8 cellular contexts compared by ENCODE assay signal in the genomic region with DNA sequence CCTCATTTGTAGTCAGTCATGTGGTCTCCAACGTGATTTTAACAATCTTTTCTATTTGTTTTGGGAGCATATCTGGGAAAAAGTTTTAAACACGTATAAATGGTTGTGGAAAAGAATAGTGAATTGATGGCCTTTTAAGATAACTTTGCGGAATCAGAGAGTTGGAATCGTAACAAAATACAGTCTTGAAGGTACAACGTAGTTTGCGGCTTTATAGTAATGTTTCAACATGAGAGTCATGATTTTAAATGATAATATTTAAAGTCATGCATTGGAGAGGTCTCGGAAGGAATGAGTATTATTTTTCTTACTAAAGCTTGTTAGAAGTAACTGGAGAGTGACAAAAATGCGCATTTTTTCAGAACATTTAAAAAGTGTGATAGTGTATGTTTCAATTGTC. TPM values are rescaled to one million over a fixed set of nuclear protein-coding genes. Genes with fewer than 3 reads are reported as not detected.
DNase-seq lines count a peak whose midpoint lies in the region; ATAC-seq, FAIRE-seq and TF ChIP-seq lines count a peak whose summit lies in the region.

No MANE protein-coding gene starts in this region.

- peaks cover 8% of the 10 kb centered on the region for H3F3A ChIP-seq in SK-N-SH (replicated peaks; ENCODE audit: insufficient read depth)

- peak overlapping the region; percentile 77 to 95 for H3K4me3 ChIP-seq in SK-N-SH (ENCODE audit: low read depth in 2 of 2, low read length in 1 of 2)
- peak overlapping the region; percentile 92 for H3K4me3 ChIP-seq in iPS-20b (ENCODE audit: low read length)
- peak overlapping the region; percentile 88 to 99 (median 95) for H3K4me3 ChIP-seq in subcutaneous abdominal adipose tissue (ENCODE audit: low read depth in 1 of 5, low read length in 5 of 5)

- TF ChIP-seq CTCF in SK-N-SH (IDR thresholded peaks at IDR 0.05), result no peak

- peak overlapping the region; percentile 73 for H3K4me2 ChIP-seq in SK-N-SH

- peaks cover 62% of the 10 kb centered on the region for H3K79me2 ChIP-seq in SK-N-SH (ENCODE audit: insufficient read depth)

- WGBS in SK-N-SH (ENCODE audit: low lambda C conversion rate), result 3% methylated on average over 8 of the region's 8 CpGs

- CTCF ChIA-PET in SK-N-SH (lab: Yijun Ruan, JAX), result interaction anchor here (1.1 kb wide), 1 partner anchor 19 kb away, joined by 3 read pairs; no protein-coding TSS in a partner anchor

- no peaks in the 10 kb centered on the region for H3K9me2 ChIP-seq in SK-N-SH

- H3K4me1 Mint-ChIP-seq in activated naive CD8-positive, alpha-beta T cell (ENCODE audit: low read depth), result peaks cover 47% of the 10 kb centered on the region

- H3K9me3 ChIP-seq in SK-N-SH (no peaks in the 10 kb centered on the region), iPS-20b (ENCODE audit: insufficient read depth, low read depth, low read length) (no peaks in the 10 kb centered on the region), subcutaneous abdominal adipose tissue (ENCODE audit: control insufficient read depth in 5 of 5, low read length in 5 of 5) (no peaks in the 10 kb centered on the region)

- peaks cover 11% of the 10 kb centered on the region for H3K36me3 Mint-ChIP-seq in activated naive CD8-positive, alpha-beta T cell

- H4K20me1 ChIP-seq in SK-N-SH (ENCODE audit: insufficient read depth), result peaks cover 49% of the 10 kb centered on the region

- no peak for TF ChIP-seq RAD21 in SK-N-SH (IDR thresholded peaks at IDR 0.05; ENCODE audit: low read length)

- H3K27ac ChIP-seq in SK-N-SH (ENCODE audit: low read depth in 2 of 2, low read length in 1 of 2), result peak overlapping the region; percentile 72 to 88
- H3K27ac ChIP-seq in iPS-20b (ENCODE audit: low read length), result no peak overlapping the region
- H3K27ac ChIP-seq in subcutaneous abdominal adipose tissue (ENCODE audit: low read depth, low read length), result no peak overlapping the region

- no peaks in the 10 kb centered on the region for H3K27me3 ChIP-seq in SK-N-SH (ENCODE audit: insufficient read depth)
- no peaks in the 10 kb centered on the region for H3K27me3 ChIP-seq in iPS-20b (ENCODE audit: insufficient read depth, low read length)
- no peaks in the 10 kb centered on the region for H3K27me3 ChIP-seq in subcutaneous abdominal adipose tissue (ENCODE audit: control insufficient read depth in 5 of 5, insufficient read depth in 4 of 5, low read length in 5 of 5)

- peak overlapping the region; percentile 96 for H3K27ac Mint-ChIP-seq in activated naive CD8-positive, alpha-beta T cell

- POLR2A ChIA-PET in SK-N-SH (lab: Yijun Ruan, JAX), result no interaction called here

- H3K9ac ChIP-seq in SK-N-SH, result peak overlapping the region; percentile 96
- H3K9ac ChIP-seq in iPS-20b (ENCODE audit: low read depth, low read length), result peak overlapping the region; percentile 79
- peak overlapping the region; percentile 58 to 96 (median 87) for H3K9ac ChIP-seq in subcutaneous abdominal adipose tissue (ENCODE audit: low read length in 5 of 5)

- peaks cover 0 to 22% of the 10 kb centered on the region in 2 experiments for H3K36me3 ChIP-seq in SK-N-SH (replicated peaks in 1 of 2; ENCODE audit: control insufficient read depth in 1 of 2, insufficient read depth in 2 of 2, low read length in 1 of 2)
- H3K36me3 ChIP-seq in iPS-20b (ENCODE audit: insufficient read depth, low read depth, low read length), result peaks cover 18% of the 10 kb centered on the region; the same call in 1 of the 2 replicates
- H3K36me3 ChIP-seq in subcutaneous abdominal adipose tissue (ENCODE audit: control insufficient read depth in 5 of 5, insufficient read depth in 5 of 5, low read length in 5 of 5), result peaks cover 0 to 2% (median 0%) of the 10 kb centered on the region in 5 donors

- no peak for TF ChIP-seq EP300 in SK-N-SH (IDR thresholded peaks at IDR 0.05; ENCODE audit: borderline replicate concordance in 1 of 2, low read depth in 1 of 2, low read length in 1 of 2)

- H3K27me3 Mint-ChIP-seq in activated naive CD8-positive, alpha-beta T cell, result no peaks in the 10 kb centered on the region

- H3K4me1 ChIP-seq in SK-N-SH (ENCODE audit: control insufficient read depth in 1 of 2, insufficient read depth in 2 of 2, low read depth in 1 of 2, low read length in 1 of 2) (peaks cover 3 to 19% of the 10 kb centered on the region in 2 experiments), iPS-20b (ENCODE audit: insufficient read depth, low read length) (peaks cover 30% of the 10 kb centered on the region; the same call in 1 of the 2 replicates), subcutaneous abdominal adipose tissue (ENCODE audit: control insufficient read depth in 5 of 5, insufficient read depth in 5 of 5, low read length in 5 of 5) (peaks cover 0 to 24% (median 17%) of the 10 kb centered on the region in 5 donors)

- H3K9me3 Mint-ChIP-seq in activated naive CD8-positive, alpha-beta T cell (ENCODE audit: low read depth), result no peaks in the 10 kb centered on the region

- FAIRE-seq in HTR-8/SVneo (lab: Jason Lieb, UNC), result no peak

- DNase-seq in SK-N-SH, result no peak
- DNase-seq in HTR-8/SVneo (ENCODE audit: insufficient read length, low spot score), result no peak
- DNase-seq in NCI-H2107 (lab: John Stamatoyannopoulos, UW), result no peak

- peak overlapping the region; percentile 99 for H3K4me3 Mint-ChIP-seq in activated naive CD8-positive, alpha-beta T cell

- H2AFZ ChIP-seq in SK-N-SH (ENCODE audit: low read depth), result no peak overlapping the region; the same call in 1 of the 2 replicates

- ATAC-seq in SK-N-SH treated with all-trans-retinoic acid at 6 μM for 48 hours, result no peak
- ATAC-seq in HG02884 (IDR thresholded peaks at IDR 0.05; ENCODE audit: unreplicated experiment), result no peak

TF ChIP-seq in SK-N-SH, 30 proteins besides CTCF, POLR2A, EP300 and RAD21 (continues in another document):
- TF ChIP-seq, protein P1, sequence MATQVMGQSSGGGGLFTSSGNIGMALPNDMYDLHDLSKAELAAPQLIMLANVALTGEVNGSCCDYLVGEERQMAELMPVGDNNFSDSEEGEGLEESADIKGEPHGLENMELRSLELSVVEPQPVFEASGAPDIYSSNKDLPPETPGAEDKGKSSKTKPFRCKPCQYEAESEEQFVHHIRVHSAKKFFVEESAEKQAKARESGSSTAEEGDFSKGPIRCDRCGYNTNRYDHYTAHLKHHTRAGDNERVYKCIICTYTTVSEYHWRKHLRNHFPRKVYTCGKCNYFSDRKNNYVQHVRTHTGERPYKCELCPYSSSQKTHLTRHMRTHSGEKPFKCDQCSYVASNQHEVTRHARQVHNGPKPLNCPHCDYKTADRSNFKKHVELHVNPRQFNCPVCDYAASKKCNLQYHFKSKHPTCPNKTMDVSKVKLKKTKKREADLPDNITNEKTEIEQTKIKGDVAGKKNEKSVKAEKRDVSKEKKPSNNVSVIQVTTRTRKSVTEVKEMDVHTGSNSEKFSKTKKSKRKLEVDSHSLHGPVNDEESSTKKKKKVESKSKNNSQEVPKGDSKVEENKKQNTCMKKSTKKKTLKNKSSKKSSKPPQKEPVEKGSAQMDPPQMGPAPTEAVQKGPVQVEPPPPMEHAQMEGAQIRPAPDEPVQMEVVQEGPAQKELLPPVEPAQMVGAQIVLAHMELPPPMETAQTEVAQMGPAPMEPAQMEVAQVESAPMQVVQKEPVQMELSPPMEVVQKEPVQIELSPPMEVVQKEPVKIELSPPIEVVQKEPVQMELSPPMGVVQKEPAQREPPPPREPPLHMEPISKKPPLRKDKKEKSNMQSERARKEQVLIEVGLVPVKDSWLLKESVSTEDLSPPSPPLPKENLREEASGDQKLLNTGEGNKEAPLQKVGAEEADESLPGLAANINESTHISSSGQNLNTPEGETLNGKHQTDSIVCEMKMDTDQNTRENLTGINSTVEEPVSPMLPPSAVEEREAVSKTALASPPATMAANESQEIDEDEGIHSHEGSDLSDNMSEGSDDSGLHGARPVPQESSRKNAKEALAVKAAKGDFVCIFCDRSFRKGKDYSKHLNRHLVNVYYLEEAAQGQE (IDR thresholded peaks at IDR 0.05; ENCODE audit: low read depth, low read length), result no peak

TF ChIP-seq in SK-N-SH treated with all-trans-retinoic acid at 6 μM for 48 hours, 23 proteins besides CTCF, POLR2A, EP300 and RAD21:
- TF ChIP-seq CSDC2 (CRISPR knock-in tag; IDR thresholded peaks at IDR 0.05) (no peak), BACH2 (CRISPR knock-in tag; IDR thresholded peaks at IDR 0.05; ENCODE audit: borderline replicate concordance) (no peak), TOX (CRISPR knock-in tag; IDR thresholded peaks at IDR 0.05; ENCODE audit: borderline replicate concordance) (no peak), RARB (CRISPR knock-in tag; IDR thresholded peaks at IDR 0.05) (no peak)

RNA-seq across cellular contexts. Expression of a gene that starts 1.6 kb away (rescaled TPM):
- 10.4 and 17.2 TPM in 2 replicates for polyA plus RNA-seq in SK-N-SH (2012; rRNA removed)
- 21.0 and 23.2 TPM in 2 replicates for polyA plus RNA-seq in SK-N-SH (2012; cell fraction: cytosol; rRNA removed)
- 7.9 and 12.2 TPM in 2 replicates for polyA plus RNA-seq in SK-N-SH (2012; cell fraction: nucleus; rRNA removed)

Comparison
In these comparisons a context has a peak if more than half of its experiments do, and no peak if none do; other contexts are left out.
1. H3K27ac ChIP-seq: peak in SK-N-SH (2 of 2); none in iPS-20b (single experiment) and subcutaneous abdominal adipose tissue (single experiment).
2. Peak in every context shown above with its lines, with median percentiles within 50 percentile points of each other: H3K4me3 ChIP-seq and H3K9ac ChIP-seq.